29 cellular contexts compared by ENCODE assay signal in the genomic region with DNA sequence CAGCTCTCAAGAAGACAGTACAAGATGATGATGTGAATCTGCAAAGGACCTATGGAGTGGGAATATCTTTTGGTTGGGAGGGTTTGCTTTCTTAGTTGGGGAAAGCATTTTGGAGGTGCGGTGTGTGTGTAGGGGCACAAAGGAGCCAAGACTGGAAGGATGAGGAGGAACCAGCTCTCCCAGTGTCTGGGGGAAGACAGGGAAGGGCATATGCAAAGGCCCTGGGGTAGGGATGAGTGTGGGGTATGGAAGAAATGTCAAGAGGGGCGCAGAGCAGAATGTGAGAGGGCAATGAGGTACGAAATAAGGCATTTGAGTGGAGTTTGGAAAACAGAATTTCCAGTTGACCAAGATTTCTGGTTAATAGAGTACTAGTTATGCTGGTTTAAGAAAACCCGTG.
"Had no signal": no experiment of that assay in that cellular context is flagged by ENCODE, and none has a peak within 500 bp of the region (broad histone marks: within the 10 kb centered on the region; RNA-seq: fewer than 3 reads in every experiment).

No MANE protein-coding gene starts in this region.

- H3K4me1 Mint-ChIP-seq: activated CD8-positive, alpha-beta memory T cell treated with anti-CD3 and anti-CD28 coated beads, Interleukin-2, amount 10 ng/mL, durations not matched to agents 7 days and 5 days; activated naive CD4-positive, alpha-beta T cell treated with anti-CD3 and anti-CD28 coated beads, Interleukin-2, amount 50 U/mL, for 24 hours had no signal

- ATAC-seq: activated CD4-positive, alpha-beta T cell treated with anti-CD3 and anti-CD28 coated beads for 36 hours; activated CD8-positive, alpha-beta memory T cell treated with anti-CD3 and anti-CD28 coated beads, Interleukin-2, amount 10 ng/mL, durations not matched to agents 7 days and 5 days; activated CD8-positive, alpha-beta T cell treated with anti-CD3 and anti-CD28 coated beads, Interleukin-2, amount 10 ng/mL, durations not matched to agents 7 days and 5 days; activated naive CD8-positive, alpha-beta T cell treated with anti-CD3 and anti-CD28 coated beads, Interleukin-2, amount 50 U/mL, for 24 hours; heart left ventricle had no signal

- H3K27me3 ChIP-seq: ascending aorta, breast epithelium, cardiac muscle cell, colonic mucosa, esophagus squamous epithelium, heart left ventricle had no signal

- H3K27ac Mint-ChIP-seq: activated CD4-positive, alpha-beta memory T cell treated with anti-CD3 and anti-CD28 coated beads for 36 hours; activated CD4-positive, alpha-beta T cell treated with anti-CD3 and anti-CD28 coated beads for 36 hours; activated CD4-positive, alpha-beta T cell treated with anti-CD3 and anti-CD28 coated beads, Interleukin-2, amount 10 ng/mL, durations not matched to agents 24 days and 14 days; activated CD8-positive, alpha-beta memory T cell treated with anti-CD3 and anti-CD28 coated beads, Interleukin-2, amount 10 ng/mL, durations not matched to agents 7 days and 5 days; activated CD8-positive, alpha-beta T cell treated with anti-CD3 and anti-CD28 coated beads, Interleukin-2, amount 10 ng/mL, durations not matched to agents 7 days and 5 days; activated naive CD4-positive, alpha-beta T cell treated with anti-CD3 and anti-CD28 coated beads, Interleukin-2, amount 50 U/mL, for 24 hours; activated naive CD8-positive, alpha-beta T cell treated with anti-CD3 and anti-CD28 coated beads for 36 hours; activated naive CD8-positive, alpha-beta T cell treated with anti-CD3 and anti-CD28 coated beads, Interleukin-2, amount 50 U/mL, for 24 hours; activated T-helper 1 cell treated with anti-CD3 and anti-CD28 coated beads, Interleukin-12 subunit alpha, Interleukin-12 subunit beta, Interleukin-2, Interleukin-4 antibody, amounts not matched to agents 30 ng/mL and 10 ng/mL and 1 ng/mL, durations not matched to agents 14 hours and 24 hours and 36 hours; activated T-helper 2 cell treated with anti-CD3 and anti-CD28 coated beads, Interferon-gamma antibody, Interleukin-2, Interleukin-4, amounts not matched to agents 10 μg/mL and 5 μg/mL and 100 μg/mL, durations not matched to agents 14 hours and 24 hours and 36 hours; brain had no signal

- H3K27ac ChIP-seq: ascending aorta, breast epithelium, cardiac muscle cell, colonic mucosa, epithelial cell of prostate, esophagus squamous epithelium, heart left ventricle had no signal

- DNase-seq: activated CD4-positive, alpha-beta memory T cell treated with anti-CD3 and anti-CD28 coated beads for 36 hours; activated CD4-positive, alpha-beta T cell treated with anti-CD3 and anti-CD28 coated beads for 36 hours; activated CD4-positive, alpha-beta T cell treated with anti-CD3 and anti-CD28 coated beads, Interleukin-2, amount 10 ng/mL, durations not matched to agents 24 days and 14 days; activated CD4-positive, CD25-positive, alpha-beta regulatory T cell; activated CD4-positive, CD25-positive, alpha-beta regulatory T cell treated with anti-CD3 and anti-CD28 coated beads, Interleukin-2, amount 50 U/mL, for 72 hours; activated CD8-positive, alpha-beta memory T cell treated with anti-CD3 and anti-CD28 coated beads, Interleukin-2, amount 10 ng/mL, durations not matched to agents 7 days and 5 days; activated CD8-positive, alpha-beta memory T cell treated with anti-CD3 and anti-CD28 coated beads, Interleukin-2, amount 50 U/mL, for 4 hours; activated CD8-positive, alpha-beta T cell treated with anti-CD3 and anti-CD28 coated beads, Interleukin-2, amount 10 ng/mL, durations not matched to agents 7 days and 5 days; activated effector memory CD4-positive, alpha-beta T cell treated with anti-CD3 and anti-CD28 coated beads, Interleukin-2, amount 50 U/mL, for 16 hours; activated naive CD4-positive, alpha-beta T cell; activated naive CD8-positive, alpha-beta T cell treated with anti-CD3 and anti-CD28 coated beads for 36 hours; activated naive CD8-positive, alpha-beta T cell treated with anti-CD3 and anti-CD28 coated beads, Interleukin-2, amount 50 U/mL, for 24 hours; activated T-cell treated with anti-CD3 and anti-CD28 coated beads, Interleukin-2, amount 50 U/mL, for 1 hour; activated T-cell treated with anti-CD3 and anti-CD28 coated beads, Interleukin-2, amount 50 U/mL, for 48 hours; central memory CD4-positive, alpha-beta T cell; cerebellar nuclear complex; colonic mucosa; effector CD8-positive, alpha-beta T cell; esophagus squamous epithelium; heart left ventricle; T-helper 2 cell had no signal

- H3K4me3 Mint-ChIP-seq: activated CD4-positive, alpha-beta memory T cell treated with anti-CD3 and anti-CD28 coated beads for 36 hours; activated CD4-positive, alpha-beta T cell treated with anti-CD3 and anti-CD28 coated beads for 36 hours; activated CD4-positive, alpha-beta T cell treated with anti-CD3 and anti-CD28 coated beads, Interleukin-2, amount 10 ng/mL, durations not matched to agents 24 days and 14 days; activated CD8-positive, alpha-beta memory T cell treated with anti-CD3 and anti-CD28 coated beads, Interleukin-2, amount 10 ng/mL, durations not matched to agents 7 days and 5 days; activated CD8-positive, alpha-beta T cell treated with anti-CD3 and anti-CD28 coated beads, Interleukin-2, amount 10 ng/mL, durations not matched to agents 7 days and 5 days; activated naive CD4-positive, alpha-beta T cell treated with anti-CD3 and anti-CD28 coated beads, Interleukin-2, amount 50 U/mL, for 24 hours; activated naive CD8-positive, alpha-beta T cell treated with anti-CD3 and anti-CD28 coated beads for 36 hours; activated naive CD8-positive, alpha-beta T cell treated with anti-CD3 and anti-CD28 coated beads, Interleukin-2, amount 50 U/mL, for 24 hours; activated T-helper 1 cell treated with anti-CD3 and anti-CD28 coated beads, Interleukin-12 subunit alpha, Interleukin-12 subunit beta, Interleukin-2, Interleukin-4 antibody, amounts not matched to agents 30 ng/mL and 10 ng/mL and 1 ng/mL, durations not matched to agents 14 hours and 24 hours and 36 hours; brain had no signal

- H3K4me1 ChIP-seq: ascending aorta, breast epithelium, colonic mucosa had no signal

- H3K36me3 ChIP-seq: ascending aorta, breast epithelium, cardiac muscle cell, colonic mucosa had no signal

- H3K4me3 ChIP-seq: ascending aorta, breast epithelium, cardiac muscle cell, colonic mucosa, esophagus squamous epithelium, heart left ventricle had no signal

- H3K27me3 Mint-ChIP-seq: activated CD4-positive, alpha-beta memory T cell treated with anti-CD3 and anti-CD28 coated beads for 36 hours; activated CD4-positive, alpha-beta T cell treated with anti-CD3 and anti-CD28 coated beads for 36 hours; activated CD4-positive, alpha-beta T cell treated with anti-CD3 and anti-CD28 coated beads, Interleukin-2, amount 10 ng/mL, durations not matched to agents 24 days and 14 days; activated CD8-positive, alpha-beta memory T cell treated with anti-CD3 and anti-CD28 coated beads, Interleukin-2, amount 10 ng/mL, durations not matched to agents 7 days and 5 days; activated naive CD4-positive, alpha-beta T cell treated with anti-CD3 and anti-CD28 coated beads, Interleukin-2, amount 50 U/mL, for 24 hours; activated naive CD8-positive, alpha-beta T cell treated with anti-CD3 and anti-CD28 coated beads for 36 hours; activated naive CD8-positive, alpha-beta T cell treated with anti-CD3 and anti-CD28 coated beads, Interleukin-2, amount 50 U/mL, for 24 hours; brain had no signal

- H3K36me3 Mint-ChIP-seq: activated CD8-positive, alpha-beta memory T cell treated with anti-CD3 and anti-CD28 coated beads, Interleukin-2, amount 10 ng/mL, durations not matched to agents 7 days and 5 days had no signal

- H3K9me3 ChIP-seq: ascending aorta, breast epithelium, colonic mucosa, esophagus squamous epithelium, heart left ventricle had no signal

- H3K9me3 Mint-ChIP-seq: activated CD4-positive, alpha-beta memory T cell treated with anti-CD3 and anti-CD28 coated beads for 36 hours; activated CD4-positive, alpha-beta T cell treated with anti-CD3 and anti-CD28 coated beads, Interleukin-2, amount 10 ng/mL, durations not matched to agents 24 days and 14 days; activated naive CD4-positive, alpha-beta T cell treated with anti-CD3 and anti-CD28 coated beads, Interleukin-2, amount 50 U/mL, for 24 hours; activated naive CD8-positive, alpha-beta T cell treated with anti-CD3 and anti-CD28 coated beads for 36 hours; activated naive CD8-positive, alpha-beta T cell treated with anti-CD3 and anti-CD28 coated beads, Interleukin-2, amount 50 U/mL, for 24 hours; activated T-helper 1 cell treated with anti-CD3 and anti-CD28 coated beads, Interleukin-12 subunit alpha, Interleukin-12 subunit beta, Interleukin-2, Interleukin-4 antibody, amounts not matched to agents 30 ng/mL and 10 ng/mL and 1 ng/mL, durations not matched to agents 14 hours and 24 hours and 36 hours; activated T-helper 2 cell treated with anti-CD3 and anti-CD28 coated beads, Interferon-gamma antibody, Interleukin-2, Interleukin-4, amounts not matched to agents 10 μg/mL and 5 μg/mL and 100 μg/mL, durations not matched to agents 14 hours and 24 hours and 36 hours; brain had no signal
